In the genomic region with DNA sequence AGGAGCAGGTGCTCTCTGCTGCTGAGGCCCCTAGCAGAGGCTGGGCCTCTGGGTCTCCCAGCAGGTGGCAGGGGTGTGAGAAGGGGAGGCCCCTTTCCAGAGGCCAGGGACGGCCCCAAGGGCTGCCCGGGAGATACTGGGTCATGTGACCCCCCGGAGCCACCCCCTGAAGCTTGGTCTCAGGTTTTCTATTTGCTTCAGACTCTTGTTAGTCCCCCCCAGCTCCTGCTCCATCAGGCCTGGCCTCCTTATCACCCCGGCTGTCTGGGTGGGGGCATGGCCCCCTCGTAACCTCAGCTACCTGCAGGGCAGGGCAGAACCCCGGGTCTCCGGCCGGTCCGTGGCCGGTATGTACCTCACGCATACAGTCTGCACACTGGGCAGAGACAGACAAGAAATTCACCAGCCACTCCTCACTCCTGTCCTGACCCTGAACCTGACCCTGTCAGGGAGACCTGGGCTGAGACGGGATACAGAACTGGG, we compare ENCODE assay signal across 18 cellular contexts. TPM values are rescaled to one million over a fixed set of nuclear protein-coding genes. Genes with fewer than 3 reads are reported as not detected.
DNase-seq lines count a peak whose midpoint lies in the region; ATAC-seq and TF ChIP-seq lines count a peak whose summit lies in the region.
"Had no signal": no experiment of that assay in that cellular context is flagged by ENCODE, and none has a peak within 500 bp of the region (broad histone marks: within the 10 kb centered on the region; RNA-seq: fewer than 3 reads in every experiment).

No MANE protein-coding gene starts in this region.

- peak; percentile 68 for DNase-seq in GM10248 (ENCODE audit: extremely low spot score)
- peak in 2 of 3 donors; percentile 51 to 66 for DNase-seq in Peyer's patch
- no peak for DNase-seq in memory B cell (ENCODE audit: low spot score in 2 of 2)
- DNase-seq in activated T-cell treated with anti-CD3 and anti-CD28 coated beads, Interleukin-2, amount 50 U/mL, for 24 hours: no peak
- DNase-seq in AG20443 (ENCODE audit: low spot score): no peak
- DNase-seq: activated CD4-positive, alpha-beta T cell treated with anti-CD3 and anti-CD28 coated beads, Interleukin-2, amount 50 U/mL, for 48 hours; activated naive CD8-positive, alpha-beta T cell treated with anti-CD3 and anti-CD28 coated beads for 36 hours; activated T-cell treated with anti-CD3 and anti-CD28 coated beads, Interleukin-2, amount 50 U/mL, for 72 hours; GM23248; NCI-H1092; NCI-H748 treated with DMSO at 0.1 percent for 48 hours had no signal

- POLR2A ChIA-PET in GM10248 (lab: Yijun Ruan, JAX): no interaction called here

- H3K27me3 ChIP-seq in Peyer's patch: peaks cover 0 to 17% of the 10 kb centered on the region in 2 donors

- CTCF ChIA-PET in GM10248 (lab: Yijun Ruan, JAX): interaction anchor here (0.7 to 0.9 kb wide), 2 partner anchors 8 to 120 kb away, joined by 3 read pairs; no protein-coding TSS in a partner anchor

- H3K4me1 Mint-ChIP-seq in memory B cell: peaks cover 34% of the 10 kb centered on the region
- H3K4me1 Mint-ChIP-seq in activated T-cell treated with anti-CD3 and anti-CD28 coated beads, Interleukin-2, amount 50 U/mL, for 24 hours (ENCODE audit: low read depth): peaks cover 20% of the 10 kb centered on the region

- peak overlapping the region in 1 of 4 donors; percentile 50 for H3K27ac ChIP-seq in Peyer's patch
- H3K27ac ChIP-seq: gastroesophageal sphincter, GM23248, KMS-11, left lung, RWPE1 had no signal

- peaks cover 0 to 8% (median 5%) of the 10 kb centered on the region in 4 donors for H3K4me1 ChIP-seq in Peyer's patch

- no peak for TF ChIP-seq POLR2A in Peyer's patch (IDR thresholded peaks at IDR 0.05)

- H3K4me3 ChIP-seq in Peyer's patch: no peak overlapping the region
- H3K4me3 ChIP-seq: gastroesophageal sphincter, GM23248, left lung had no signal

- no peaks in the 10 kb centered on the region for H3K27me3 Mint-ChIP-seq in memory B cell
- H3K27me3 Mint-ChIP-seq in activated T-cell treated with anti-CD3 and anti-CD28 coated beads, Interleukin-2, amount 50 U/mL, for 24 hours: peaks cover 24% of the 10 kb centered on the region

- no peaks in the 10 kb centered on the region for H3K9me3 ChIP-seq in Peyer's patch
- H3K9me3 ChIP-seq: gastroesophageal sphincter, left lung had no signal

- H3K9me3 Mint-ChIP-seq in memory B cell: no peaks in the 10 kb centered on the region
- H3K9me3 Mint-ChIP-seq in activated T-cell treated with anti-CD3 and anti-CD28 coated beads, Interleukin-2, amount 50 U/mL, for 24 hours: no peaks in the 10 kb centered on the region
- H3K9me3 Mint-ChIP-seq: activated naive CD8-positive, alpha-beta T cell treated with anti-CD3 and anti-CD28 coated beads for 36 hours; activated T-cell treated with anti-CD3 and anti-CD28 coated beads, Interleukin-2, amount 50 U/mL, for 72 hours had no signal

- H3K36me3 ChIP-seq in Peyer's patch: no peaks in the 10 kb centered on the region
- H3K36me3 ChIP-seq: gastroesophageal sphincter, left lung had no signal

- H3K36me3 Mint-ChIP-seq in memory B cell: no peaks in the 10 kb centered on the region
- H3K36me3 Mint-ChIP-seq in activated T-cell treated with anti-CD3 and anti-CD28 coated beads, Interleukin-2, amount 50 U/mL, for 24 hours (ENCODE audit: low read depth): no peaks in the 10 kb centered on the region
- H3K36me3 Mint-ChIP-seq: activated naive CD8-positive, alpha-beta T cell treated with anti-CD3 and anti-CD28 coated beads for 36 hours had no signal

- peak overlapping the region; percentile 52 for H3K4me3 Mint-ChIP-seq in memory B cell
- H3K4me3 Mint-ChIP-seq in activated T-cell treated with anti-CD3 and anti-CD28 coated beads, Interleukin-2, amount 50 U/mL, for 24 hours: no peak overlapping the region
- H3K4me3 Mint-ChIP-seq: activated naive CD8-positive, alpha-beta T cell treated with anti-CD3 and anti-CD28 coated beads for 36 hours; activated T-cell treated with anti-CD3 and anti-CD28 coated beads, Interleukin-2, amount 50 U/mL, for 72 hours had no signal

- no peak for TF ChIP-seq CTCF in GM10248 (IDR thresholded peaks at IDR 0.05; ENCODE audit: control extremely low read depth, extremely low read depth, low read depth, missing control alignments)
- TF ChIP-seq CTCF in Peyer's patch (IDR thresholded peaks at IDR 0.05): no peak

- ATAC-seq in GM19463 (IDR thresholded peaks at IDR 0.05; ENCODE audit: unreplicated experiment) (peak; percentile 37), memory B cell (ENCODE audit: low read depth) (no peak), HG03280 (IDR thresholded peaks at IDR 0.05; ENCODE audit: unreplicated experiment) (no peak), GM21367 (IDR thresholded peaks at IDR 0.05; ENCODE audit: unreplicated experiment) (no peak)
- ATAC-seq: gastroesophageal sphincter, left lung had no signal

- H3K27ac Mint-ChIP-seq in memory B cell: peak overlapping the region; percentile 63
- H3K27ac Mint-ChIP-seq in activated T-cell treated with anti-CD3 and anti-CD28 coated beads, Interleukin-2, amount 50 U/mL, for 24 hours: no peak overlapping the region
- H3K27ac Mint-ChIP-seq: activated naive CD8-positive, alpha-beta T cell treated with anti-CD3 and anti-CD28 coated beads for 36 hours; activated T-cell treated with anti-CD3 and anti-CD28 coated beads, Interleukin-2, amount 50 U/mL, for 72 hours had no signal

RNA-seq across cellular contexts. Expression of gene TCF3, which starts 13.2 kb away (rescaled TPM):
- total RNA-seq in Peyer's patch: 100 to 1,000 TPM in 1 of 4 donors, 10 to 100 TPM in 3; 49.2 to 112 (median 80.3) TPM

Comparison
In these comparisons a context has a peak if more than half of its experiments do, and no peak if none do; other contexts are left out.
1. DNase-seq: peak in GM10248 (single experiment) and Peyer's patch (2 of 3); none in memory B cell (0 of 2), activated T-cell treated with anti-CD3 and anti-CD28 coated beads, Interleukin-2, amount 50 U/mL, for 24 hours (single experiment) and AG20443 (single experiment).